Comparison of ENCODE assay signal across 2 cellular contexts in the genomic region with DNA sequence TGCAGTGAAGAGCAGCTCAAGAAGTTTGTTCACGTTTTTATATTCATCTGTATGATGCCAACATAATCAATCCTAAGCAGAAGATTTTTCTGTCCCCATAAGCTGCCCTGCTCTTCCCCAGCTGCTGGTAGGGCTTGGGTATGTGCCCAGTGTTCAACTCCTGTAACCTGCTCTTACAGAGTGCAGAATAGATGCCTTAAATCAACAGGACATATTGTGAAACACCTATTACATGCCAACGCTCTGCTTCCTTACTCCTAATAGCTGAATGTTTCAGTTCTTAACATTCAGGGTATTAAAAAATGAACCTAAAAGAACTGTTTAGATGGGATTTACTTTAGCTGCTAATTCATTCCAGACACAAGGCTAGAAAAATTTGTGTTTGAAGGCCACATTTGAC.
TF ChIP-seq lines count a peak whose summit lies in the region.

No MANE protein-coding gene starts in this region.

TF ChIP-seq in SK-N-SH treated with all-trans-retinoic acid at 6 μM for 48 hours, 23 proteins besides CTCF, POLR2A, EP300 and RAD21 (continued from another document):
- TF ChIP-seq, protein P1, sequence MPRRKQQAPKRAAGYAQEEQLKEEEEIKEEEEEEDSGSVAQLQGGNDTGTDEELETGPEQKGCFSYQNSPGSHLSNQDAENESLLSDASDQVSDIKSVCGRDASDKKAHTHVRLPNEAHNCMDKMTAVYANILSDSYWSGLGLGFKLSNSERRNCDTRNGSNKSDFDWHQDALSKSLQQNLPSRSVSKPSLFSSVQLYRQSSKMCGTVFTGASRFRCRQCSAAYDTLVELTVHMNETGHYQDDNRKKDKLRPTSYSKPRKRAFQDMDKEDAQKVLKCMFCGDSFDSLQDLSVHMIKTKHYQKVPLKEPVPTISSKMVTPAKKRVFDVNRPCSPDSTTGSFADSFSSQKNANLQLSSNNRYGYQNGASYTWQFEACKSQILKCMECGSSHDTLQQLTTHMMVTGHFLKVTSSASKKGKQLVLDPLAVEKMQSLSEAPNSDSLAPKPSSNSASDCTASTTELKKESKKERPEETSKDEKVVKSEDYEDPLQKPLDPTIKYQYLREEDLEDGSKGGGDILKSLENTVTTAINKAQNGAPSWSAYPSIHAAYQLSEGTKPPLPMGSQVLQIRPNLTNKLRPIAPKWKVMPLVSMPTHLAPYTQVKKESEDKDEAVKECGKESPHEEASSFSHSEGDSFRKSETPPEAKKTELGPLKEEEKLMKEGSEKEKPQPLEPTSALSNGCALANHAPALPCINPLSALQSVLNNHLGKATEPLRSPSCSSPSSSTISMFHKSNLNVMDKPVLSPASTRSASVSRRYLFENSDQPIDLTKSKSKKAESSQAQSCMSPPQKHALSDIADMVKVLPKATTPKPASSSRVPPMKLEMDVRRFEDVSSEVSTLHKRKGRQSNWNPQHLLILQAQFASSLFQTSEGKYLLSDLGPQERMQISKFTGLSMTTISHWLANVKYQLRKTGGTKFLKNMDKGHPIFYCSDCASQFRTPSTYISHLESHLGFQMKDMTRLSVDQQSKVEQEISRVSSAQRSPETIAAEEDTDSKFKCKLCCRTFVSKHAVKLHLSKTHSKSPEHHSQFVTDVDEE (CRISPR knock-in tag; IDR thresholded peaks at IDR 0.05), result no peak
- TF ChIP-seq GLIS3 (CRISPR knock-in tag; IDR thresholded peaks at IDR 0.05) (no peak), ARNTL (CRISPR knock-in tag; IDR thresholded peaks at IDR 0.05; ENCODE audit: borderline replicate concordance, low read depth) (no peak), ZFP30 (CRISPR knock-in tag; IDR thresholded peaks at IDR 0.05) (no peak), ZNF8 (CRISPR knock-in tag; IDR thresholded peaks at IDR 0.05) (no peak), ZNF565 (CRISPR knock-in tag; conservative IDR thresholded peaks at IDR 0.05; ENCODE audit: low read depth) (no peak), ZC3H10 (CRISPR knock-in tag; IDR thresholded peaks at IDR 0.05) (no peak), PPARA (CRISPR knock-in tag; IDR thresholded peaks at IDR 0.05; ENCODE audit: borderline replicate concordance) (no peak), RARB (CRISPR knock-in tag; IDR thresholded peaks at IDR 0.05) (no peak), ZNF70 (CRISPR knock-in tag; IDR thresholded peaks at IDR 0.05) (no peak), ZFP3 (CRISPR knock-in tag; IDR thresholded peaks at IDR 0.05) (no peak)
- TF ChIP-seq, protein P2, sequence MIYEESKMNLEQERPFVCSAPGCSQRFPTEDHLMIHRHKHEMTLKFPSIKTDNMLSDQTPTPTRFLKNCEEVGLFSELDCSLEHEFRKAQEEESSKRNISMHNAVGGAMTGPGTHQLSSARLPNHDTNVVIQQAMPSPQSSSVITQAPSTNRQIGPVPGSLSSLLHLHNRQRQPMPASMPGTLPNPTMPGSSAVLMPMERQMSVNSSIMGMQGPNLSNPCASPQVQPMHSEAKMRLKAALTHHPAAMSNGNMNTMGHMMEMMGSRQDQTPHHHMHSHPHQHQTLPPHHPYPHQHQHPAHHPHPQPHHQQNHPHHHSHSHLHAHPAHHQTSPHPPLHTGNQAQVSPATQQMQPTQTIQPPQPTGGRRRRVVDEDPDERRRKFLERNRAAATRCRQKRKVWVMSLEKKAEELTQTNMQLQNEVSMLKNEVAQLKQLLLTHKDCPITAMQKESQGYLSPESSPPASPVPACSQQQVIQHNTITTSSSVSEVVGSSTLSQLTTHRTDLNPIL (CRISPR knock-in tag; IDR thresholded peaks at IDR 0.05; ENCODE audit: low read depth), result no peak
- TF ChIP-seq, protein P3, sequence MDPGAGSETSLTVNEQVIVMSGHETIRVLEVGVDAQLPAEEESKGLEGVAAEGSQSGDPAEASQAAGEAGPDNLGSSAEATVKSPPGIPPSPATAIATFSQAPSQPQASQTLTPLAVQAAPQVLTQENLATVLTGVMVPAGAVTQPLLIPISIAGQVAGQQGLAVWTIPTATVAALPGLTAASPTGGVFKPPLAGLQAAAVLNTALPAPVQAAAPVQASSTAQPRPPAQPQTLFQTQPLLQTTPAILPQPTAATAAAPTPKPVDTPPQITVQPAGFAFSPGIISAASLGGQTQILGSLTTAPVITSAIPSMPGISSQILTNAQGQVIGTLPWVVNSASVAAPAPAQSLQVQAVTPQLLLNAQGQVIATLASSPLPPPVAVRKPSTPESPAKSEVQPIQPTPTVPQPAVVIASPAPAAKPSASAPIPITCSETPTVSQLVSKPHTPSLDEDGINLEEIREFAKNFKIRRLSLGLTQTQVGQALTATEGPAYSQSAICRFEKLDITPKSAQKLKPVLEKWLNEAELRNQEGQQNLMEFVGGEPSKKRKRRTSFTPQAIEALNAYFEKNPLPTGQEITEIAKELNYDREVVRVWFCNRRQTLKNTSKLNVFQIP (CRISPR knock-in tag; IDR thresholded peaks at IDR 0.05; ENCODE audit: borderline replicate concordance, low read depth), result no peak

TF ChIP-seq in liver, 16 proteins besides CTCF, POLR2A, EP300 and RAD21 (continued from another document):
- TF ChIP-seq, protein P4, sequence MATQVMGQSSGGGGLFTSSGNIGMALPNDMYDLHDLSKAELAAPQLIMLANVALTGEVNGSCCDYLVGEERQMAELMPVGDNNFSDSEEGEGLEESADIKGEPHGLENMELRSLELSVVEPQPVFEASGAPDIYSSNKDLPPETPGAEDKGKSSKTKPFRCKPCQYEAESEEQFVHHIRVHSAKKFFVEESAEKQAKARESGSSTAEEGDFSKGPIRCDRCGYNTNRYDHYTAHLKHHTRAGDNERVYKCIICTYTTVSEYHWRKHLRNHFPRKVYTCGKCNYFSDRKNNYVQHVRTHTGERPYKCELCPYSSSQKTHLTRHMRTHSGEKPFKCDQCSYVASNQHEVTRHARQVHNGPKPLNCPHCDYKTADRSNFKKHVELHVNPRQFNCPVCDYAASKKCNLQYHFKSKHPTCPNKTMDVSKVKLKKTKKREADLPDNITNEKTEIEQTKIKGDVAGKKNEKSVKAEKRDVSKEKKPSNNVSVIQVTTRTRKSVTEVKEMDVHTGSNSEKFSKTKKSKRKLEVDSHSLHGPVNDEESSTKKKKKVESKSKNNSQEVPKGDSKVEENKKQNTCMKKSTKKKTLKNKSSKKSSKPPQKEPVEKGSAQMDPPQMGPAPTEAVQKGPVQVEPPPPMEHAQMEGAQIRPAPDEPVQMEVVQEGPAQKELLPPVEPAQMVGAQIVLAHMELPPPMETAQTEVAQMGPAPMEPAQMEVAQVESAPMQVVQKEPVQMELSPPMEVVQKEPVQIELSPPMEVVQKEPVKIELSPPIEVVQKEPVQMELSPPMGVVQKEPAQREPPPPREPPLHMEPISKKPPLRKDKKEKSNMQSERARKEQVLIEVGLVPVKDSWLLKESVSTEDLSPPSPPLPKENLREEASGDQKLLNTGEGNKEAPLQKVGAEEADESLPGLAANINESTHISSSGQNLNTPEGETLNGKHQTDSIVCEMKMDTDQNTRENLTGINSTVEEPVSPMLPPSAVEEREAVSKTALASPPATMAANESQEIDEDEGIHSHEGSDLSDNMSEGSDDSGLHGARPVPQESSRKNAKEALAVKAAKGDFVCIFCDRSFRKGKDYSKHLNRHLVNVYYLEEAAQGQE (IDR thresholded peaks at IDR 0.05), result peak; percentile 28
- TF ChIP-seq HNF4G (IDR thresholded peaks at IDR 0.05) (no peak), YY1 (IDR thresholded peaks at IDR 0.05) (peak; percentile 57), TAF1 (conservative IDR thresholded peaks at IDR 0.05) (no peak), FOXA1 (IDR thresholded peaks at IDR 0.05) (peak; percentile 93)
TF ChIP-seq in liver: peak in this region for 12.
